ENCODE assay signal across 10 cellular contexts in the genomic region with DNA sequence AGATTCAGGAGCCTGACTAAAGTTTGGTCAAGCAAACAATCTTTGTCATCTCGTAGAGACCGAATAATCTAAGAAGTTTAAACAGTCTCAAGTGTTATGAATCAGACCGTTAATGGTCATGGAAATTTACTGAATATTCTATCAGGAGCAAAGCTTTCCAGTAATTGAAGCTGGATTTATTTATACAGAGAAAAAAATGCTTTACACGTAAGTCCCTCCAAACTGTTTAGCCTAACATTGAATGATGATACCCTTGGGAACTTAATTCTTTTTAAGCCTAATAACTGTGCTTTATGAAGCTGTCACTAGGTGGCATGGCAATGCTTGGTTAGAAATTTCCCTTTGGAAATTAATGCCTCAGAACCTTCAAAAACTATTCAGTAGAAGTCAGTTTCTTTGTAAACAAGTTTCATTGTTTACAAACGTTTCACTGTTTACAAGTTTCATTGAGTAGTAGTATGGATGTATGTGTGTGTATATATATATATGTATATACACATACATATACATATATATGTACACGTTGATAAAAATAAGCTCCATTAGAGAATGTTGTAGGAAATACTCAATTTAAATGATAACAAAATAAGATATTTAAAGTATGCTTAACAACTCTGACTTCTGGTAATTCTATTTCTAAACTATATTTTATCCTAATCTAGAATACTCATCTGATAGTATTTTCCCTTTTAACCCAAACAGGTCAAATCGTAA. TPM values are rescaled to one million over a fixed set of nuclear protein-coding genes. Genes with fewer than 3 reads are reported as not detected.
A peak's percentile ranks its signal among the peaks of the same experiment; 100 is the strongest.
DNase-seq lines count a peak whose midpoint lies in the region; ATAC-seq and TF ChIP-seq lines count a peak whose summit lies in the region.
"Had no signal": no experiment of that assay in that cellular context is flagged by ENCODE, and none has a peak within 500 bp of the region (broad histone marks: within the 10 kb centered on the region; RNA-seq: fewer than 3 reads in every experiment).

No MANE protein-coding gene starts in this region.

- H3K4me3 Mint-ChIP-seq in natural killer cell (no peak overlapping the region), memory B cell (no peak overlapping the region)
- no peak overlapping the region for H3K4me3 Mint-ChIP-seq in natural killer cell treated with Interleukin-12 subunit alpha and Interleukin-12 subunit beta and Interleukin-15 and Interleukin-18, amount 100 ng/mL, for 72 hours
- H3K4me3 Mint-ChIP-seq: central memory CD8-positive, alpha-beta T cell; stimulated activated naive CD8-positive, alpha-beta T cell treated with anti-CD3 and anti-CD28 coated beads, Interleukin-15, Interleukin-2, amounts not matched to agents 100 ng/mL and 50 ng/mL, for 24 hours had no signal

- H3K27me3 Mint-ChIP-seq in natural killer cell (ENCODE audit: low read depth in 2 of 2): no peaks in the 10 kb centered on the region
- H3K27me3 Mint-ChIP-seq in natural killer cell treated with Interleukin-12 subunit alpha and Interleukin-12 subunit beta and Interleukin-15 and Interleukin-18, amount 100 ng/mL, for 72 hours: no peaks in the 10 kb centered on the region
- H3K27me3 Mint-ChIP-seq in memory B cell: no peaks in the 10 kb centered on the region
- H3K27me3 Mint-ChIP-seq: central memory CD8-positive, alpha-beta T cell; stimulated activated naive CD8-positive, alpha-beta T cell treated with anti-CD3 and anti-CD28 coated beads, Interleukin-15, Interleukin-2, amounts not matched to agents 100 ng/mL and 50 ng/mL, for 24 hours had no signal

- H3K36me3 Mint-ChIP-seq in natural killer cell (no peaks in the 10 kb centered on the region), memory B cell (no peaks in the 10 kb centered on the region)
- H3K36me3 Mint-ChIP-seq in natural killer cell treated with Interleukin-12 subunit alpha and Interleukin-12 subunit beta and Interleukin-15 and Interleukin-18, amount 100 ng/mL, for 72 hours: no peaks in the 10 kb centered on the region

- peak; percentile 75 for TF ChIP-seq CTCF in natural killer cell (IDR thresholded peaks at IDR 0.05)

- no peaks in the 10 kb centered on the region for H3K9me3 Mint-ChIP-seq in natural killer cell
- H3K9me3 Mint-ChIP-seq in natural killer cell treated with Interleukin-12 subunit alpha and Interleukin-12 subunit beta and Interleukin-15 and Interleukin-18, amount 100 ng/mL, for 72 hours: no peaks in the 10 kb centered on the region
- no peaks in the 10 kb centered on the region for H3K9me3 Mint-ChIP-seq in memory B cell
- H3K9me3 Mint-ChIP-seq: central memory CD8-positive, alpha-beta T cell; stimulated activated naive CD8-positive, alpha-beta T cell treated with anti-CD3 and anti-CD28 coated beads, Interleukin-15, Interleukin-2, amounts not matched to agents 100 ng/mL and 50 ng/mL, for 24 hours had no signal

- DNase-seq in natural killer cell (no peak), NCI-H748 (lab: John Stamatoyannopoulos, UW; ENCODE audit: unreplicated experiment) (peak; percentile 52), dermis blood vessel endothelial cell (peak; percentile 69), memory B cell (ENCODE audit: low spot score in 2 of 2) (peak in 1 of 2 donors; percentile 7)
- no peak for DNase-seq in natural killer cell treated with Interleukin-12 subunit alpha and Interleukin-12 subunit beta and Interleukin-15 and Interleukin-18, amount 100 ng/mL, for 72 hours (ENCODE audit: low spot score)
- DNase-seq in activated CD8-positive, alpha-beta memory T cell treated with anti-CD3 and anti-CD28 coated beads, Interleukin-2, amount 50 U/mL, for 48 hours: no peak
- no peak for DNase-seq in effector CD4-positive, alpha-beta T cell

- intact Hi-C loops in natural killer cell (cut with micrococcal nuclease): loop anchor here (1.0 to 10.0 kb wide), 4 partner anchors 168 to 506 kb away; no protein-coding TSS in a partner anchor

- ATAC-seq in natural killer cell (peak; percentile 36 to 52 (median 43)), HG03354 (IDR thresholded peaks at IDR 0.05; ENCODE audit: poor library complexity, severe bottlenecking, unreplicated experiment) (peak; percentile 79), memory B cell (ENCODE audit: low read depth) (peak; percentile 35)
- no peak for ATAC-seq in natural killer cell treated with Interleukin-12 subunit alpha and Interleukin-12 subunit beta and Interleukin-15 and Interleukin-18, amount 100 ng/mL, for 72 hours

- no peak overlapping the region for H3K27ac Mint-ChIP-seq in natural killer cell
- no peak overlapping the region for H3K27ac Mint-ChIP-seq in natural killer cell treated with Interleukin-12 subunit alpha and Interleukin-12 subunit beta and Interleukin-15 and Interleukin-18, amount 100 ng/mL, for 72 hours
- no peak overlapping the region for H3K27ac Mint-ChIP-seq in memory B cell
- H3K27ac Mint-ChIP-seq: stimulated activated naive CD8-positive, alpha-beta T cell treated with anti-CD3 and anti-CD28 coated beads, Interleukin-15, Interleukin-2, amounts not matched to agents 100 ng/mL and 50 ng/mL, for 24 hours had no signal

- H3K4me1 Mint-ChIP-seq in natural killer cell (no peaks in the 10 kb centered on the region), memory B cell (no peaks in the 10 kb centered on the region)
- no peaks in the 10 kb centered on the region for H3K4me1 Mint-ChIP-seq in natural killer cell treated with Interleukin-12 subunit alpha and Interleukin-12 subunit beta and Interleukin-15 and Interleukin-18, amount 100 ng/mL, for 72 hours (ENCODE audit: low read depth in 2 of 2)
- H3K4me1 Mint-ChIP-seq: central memory CD8-positive, alpha-beta T cell had no signal

RNA-seq across cellular contexts. Expression of a gene that starts 32.1 kb away (rescaled TPM):
- total RNA-seq in natural killer cell: under 1 TPM in 1 of 3 donors, not detected in 2; 0.16 TPM
- total RNA-seq in natural killer cell treated with Interleukin-12 subunit alpha and Interleukin-12 subunit beta and Interleukin-15 and Interleukin-18, amount 100 ng/mL, for 72 hours: 1 to 10 TPM in 1 of 2 donors, under 1 TPM in 1; 0.88 to 1.2 TPM
- 0.17 and 0.33 TPM in 2 replicates for total RNA-seq in dermis blood vessel endothelial cell

RNA-seq across cellular contexts. Expression of a gene that starts 32.2 kb away (rescaled TPM):
- 10 to 100 TPM; 48.7 to 61.0 (median 56.1) TPM for total RNA-seq in natural killer cell
- 10 to 100 TPM; 33.3 to 43.5 TPM for total RNA-seq in natural killer cell treated with Interleukin-12 subunit alpha and Interleukin-12 subunit beta and Interleukin-15 and Interleukin-18, amount 100 ng/mL, for 72 hours
- 49.2 and 52.9 TPM in 2 replicates for total RNA-seq in dermis blood vessel endothelial cell

RNA-seq across cellular contexts. Expression of a gene that starts 34.1 kb away (rescaled TPM):
- total RNA-seq in natural killer cell (10 to 100 TPM; 20.4 to 27.5 (median 20.8) TPM), dermis blood vessel endothelial cell (12.8 and 26.0 TPM in 2 replicates)
- total RNA-seq in natural killer cell treated with Interleukin-12 subunit alpha and Interleukin-12 subunit beta and Interleukin-15 and Interleukin-18, amount 100 ng/mL, for 72 hours: 10 to 100 TPM; 24.0 to 47.6 TPM

Comparison
In these comparisons a context has a peak if more than half of its experiments do, and no peak if none do; other contexts are left out.
1. ATAC-seq: peak in natural killer cell (3 of 3), HG03354 (single experiment) and memory B cell (single experiment); none in natural killer cell treated with Interleukin-12 subunit alpha and Interleukin-12 subunit beta and Interleukin-15 and Interleukin-18, amount 100 ng/mL, for 72 hours (0 of 2).
2. DNase-seq: peak in NCI-H748 (single experiment) and dermis blood vessel endothelial cell (single experiment); none in natural killer cell (single experiment), natural killer cell treated with Interleukin-12 subunit alpha and Interleukin-12 subunit beta and Interleukin-15 and Interleukin-18, amount 100 ng/mL, for 72 hours (single experiment), activated CD8-positive, alpha-beta memory T cell treated with anti-CD3 and anti-CD28 coated beads, Interleukin-2, amount 50 U/mL, for 48 hours (single experiment) and effector CD4-positive, alpha-beta T cell (single experiment).